Comparison of ENCODE assay signal across 11 cellular contexts in genomic region chr11:68381716-68382115, GRCh38.
A peak's percentile ranks its signal among the peaks of the same experiment; 100 is the strongest.
DNase-seq lines count a peak whose midpoint lies in the region; ATAC-seq and TF ChIP-seq lines count a peak whose summit lies in the region.
"Had no signal": no experiment of that assay in that cellular context is flagged by ENCODE, and none has a peak within 500 bp of the region (broad histone marks: within the 10 kb centered on the region; RNA-seq: fewer than 3 reads in every experiment).

No MANE protein-coding gene starts in this region.

- H3K27me3 Mint-ChIP-seq in activated T-helper 2 cell treated with anti-CD3 and anti-CD28 coated beads, Interferon-gamma antibody, Interleukin-2, Interleukin-4, amounts not matched to agents 10 μg/mL and 5 μg/mL and 100 μg/mL, durations not matched to agents 14 hours and 24 hours and 36 hours (ENCODE audit: low read depth) = peaks cover 2% of the 10 kb centered on the region
- H3K27me3 Mint-ChIP-seq: progenitor cell of endocrine pancreas had no signal

- H3K36me3 Mint-ChIP-seq in activated T-helper 2 cell treated with anti-CD3 and anti-CD28 coated beads, Interferon-gamma antibody, Interleukin-2, Interleukin-4, amounts not matched to agents 10 μg/mL and 5 μg/mL and 100 μg/mL, durations not matched to agents 14 hours and 24 hours and 36 hours (ENCODE audit: low read depth) = no peaks in the 10 kb centered on the region

- ATAC-seq in Right ventricle myocardium superior (ENCODE audit: poor library complexity) (peak; percentile 1), Right ventricle myocardium inferior (no peak), aorta (ENCODE audit: low FRiP score) (peak; percentile 4), HG02610 (IDR thresholded peaks at IDR 0.05; ENCODE audit: unreplicated experiment) (no peak)

- WGBS in esophagus muscularis mucosa = 0% methylated on average over 3 of the region's 4 CpGs
- WGBS in aorta, 2 donors = 3 to 6% methylated on average over 4 of the region's 4 CpGs

- no peak overlapping the region for H3K9ac ChIP-seq in parathyroid adenoma

- peaks cover 20% of the 10 kb centered on the region for H3K4me1 Mint-ChIP-seq in activated T-helper 2 cell treated with anti-CD3 and anti-CD28 coated beads, Interferon-gamma antibody, Interleukin-2, Interleukin-4, amounts not matched to agents 10 μg/mL and 5 μg/mL and 100 μg/mL, durations not matched to agents 14 hours and 24 hours and 36 hours (ENCODE audit: low read depth)

- no peak overlapping the region for H2AFZ ChIP-seq in parathyroid adenoma

- H3K27ac Mint-ChIP-seq in activated T-helper 2 cell treated with anti-CD3 and anti-CD28 coated beads, Interferon-gamma antibody, Interleukin-2, Interleukin-4, amounts not matched to agents 10 μg/mL and 5 μg/mL and 100 μg/mL, durations not matched to agents 14 hours and 24 hours and 36 hours = no peak overlapping the region

- DNase-seq in Right ventricle myocardium superior (no peak), Right ventricle myocardium inferior (ENCODE audit: missing footprints) (no peak), esophagus muscularis mucosa (ENCODE audit: extremely low spot score) (no peak), aorta (no peak), DMS 273 treated with DMSO at 0.1 percent for 48 hours (lab: John Stamatoyannopoulos, UW) (no peak)
- no peak for DNase-seq in activated T-helper 2 cell treated with anti-CD3 and anti-CD28 coated beads, Interferon-gamma antibody, Interleukin-2, Interleukin-4, amounts not matched to agents 10 μg/mL and 5 μg/mL and 100 μg/mL, durations not matched to agents 14 hours and 24 hours and 36 hours (ENCODE audit: low spot score)
- DNase-seq: effector CD8-positive, alpha-beta T cell; EL had no signal

- TF ChIP-seq CTCF in esophagus muscularis mucosa (IDR thresholded peaks at IDR 0.05) (no peak), parathyroid adenoma (IDR thresholded peaks at IDR 0.05) (no peak)

- TF ChIP-seq POLR2A in esophagus muscularis mucosa (IDR thresholded peaks at IDR 0.05; ENCODE audit: low read depth) = no peak

- no peak for TF ChIP-seq EP300 in esophagus muscularis mucosa (IDR thresholded peaks at IDR 0.05)

- intact Hi-C loops in Right ventricle myocardium superior (cut with DNase I) = loop anchor here (5.0 kb wide), 1 partner anchor 114 kb away; no protein-coding TSS in a partner anchor
- intact Hi-C loops in Right ventricle myocardium inferior (cut with DNase I) = loop anchor here (1.0 to 5.0 kb wide), 4 partner anchors 66 to 169 kb away; partner anchors contain the start of genes C11orf24 and KMT5B
- intact Hi-C loops in esophagus muscularis mucosa (cut with DNase I) = loop anchor here (2.0 to 5.0 kb wide), 2 partner anchors 67 to 84 kb away; no protein-coding TSS in a partner anchor
- intact Hi-C loops in aorta (cut with DNase I) = loop anchor here (2.0 to 5.0 kb wide), 5 partner anchors 67 to 169 kb away; partner anchors contain the start of genes KMT5B (in 1 of the 2) and LRP5 (in 1 of the 2)
- intact Hi-C loops in activated T-helper 2 cell treated with anti-CD3 and anti-CD28 coated beads, Interferon-gamma antibody, Interleukin-2, Interleukin-4, amounts not matched to agents 10 μg/mL and 5 μg/mL and 100 μg/mL, durations not matched to agents 14 hours and 24 hours and 36 hours (cut with micrococcal nuclease) = loop anchor here (5.0 kb wide), 1 partner anchor 69 kb away; the partner anchor contains the start of gene LRP5

- no peak overlapping the region for H3K4me3 Mint-ChIP-seq in activated T-helper 2 cell treated with anti-CD3 and anti-CD28 coated beads, Interferon-gamma antibody, Interleukin-2, Interleukin-4, amounts not matched to agents 10 μg/mL and 5 μg/mL and 100 μg/mL, durations not matched to agents 14 hours and 24 hours and 36 hours (ENCODE audit: low read depth)

- no peaks in the 10 kb centered on the region for H3K9me3 Mint-ChIP-seq in activated T-helper 2 cell treated with anti-CD3 and anti-CD28 coated beads, Interferon-gamma antibody, Interleukin-2, Interleukin-4, amounts not matched to agents 10 μg/mL and 5 μg/mL and 100 μg/mL, durations not matched to agents 14 hours and 24 hours and 36 hours

- H3K27me3 ChIP-seq in esophagus muscularis mucosa (no peaks in the 10 kb centered on the region), parathyroid adenoma (ENCODE audit: control insufficient read depth, insufficient read depth, low read length) (no peaks in the 10 kb centered on the region), aorta (ENCODE audit: control insufficient read depth in 1 of 2, insufficient read depth in 2 of 2, low read length in 1 of 2) (no peaks in the 10 kb centered on the region)

- H3K27ac ChIP-seq in esophagus muscularis mucosa (replicated peaks in 1 of 4) (peak overlapping the region; percentile 83 to 88 (median 85)), parathyroid adenoma (peak overlapping the region; percentile 19), aorta (ENCODE audit: low read depth in 1 of 2, low read length in 2 of 2) (peak overlapping the region; percentile 2 to 61)

- H3K36me3 ChIP-seq in esophagus muscularis mucosa = peaks cover 3 to 11% (median 9%) of the 10 kb centered on the region in 4 donors
- no peaks in the 10 kb centered on the region for H3K36me3 ChIP-seq in parathyroid adenoma (ENCODE audit: control insufficient read depth, insufficient read depth, low read length)
- H3K36me3 ChIP-seq in aorta (ENCODE audit: control insufficient read depth in 1 of 2, insufficient read depth in 2 of 2, low read length in 1 of 2) = peaks cover 0 to 3% of the 10 kb centered on the region in 2 donors

- no peaks in the 10 kb centered on the region for H3K9me3 ChIP-seq in esophagus muscularis mucosa
- no peaks in the 10 kb centered on the region for H3K9me3 ChIP-seq in parathyroid adenoma (ENCODE audit: control insufficient read depth, low read length)
- H3K9me3 ChIP-seq in aorta (ENCODE audit: control insufficient read depth, low read length) = no peaks in the 10 kb centered on the region

- H3K4me1 ChIP-seq in esophagus muscularis mucosa = peaks cover 65 to 83% (median 75%) of the 10 kb centered on the region in 4 donors
- H3K4me1 ChIP-seq in parathyroid adenoma = peaks cover 5% of the 10 kb centered on the region
- peaks cover 0 to 2% of the 10 kb centered on the region in 2 donors for H3K4me1 ChIP-seq in aorta (ENCODE audit: control insufficient read depth in 1 of 2, insufficient read depth in 2 of 2, low read length in 2 of 2)

- peaks cover 7% of the 10 kb centered on the region for H3K79me2 ChIP-seq in parathyroid adenoma

- H3K4me3 ChIP-seq in esophagus muscularis mucosa = peak overlapping the region in 3 of 4 donors; percentile 15 to 19 (median 18)
- no peak overlapping the region for H3K4me3 ChIP-seq in parathyroid adenoma (ENCODE audit: low read depth, low read length)
- H3K4me3 ChIP-seq in aorta (ENCODE audit: low read length in 2 of 2) = no peak overlapping the region

- no peak overlapping the region for H3K4me2 ChIP-seq in parathyroid adenoma (ENCODE audit: low read length)

Comparison
In these comparisons a context has a peak if more than half of its experiments do, and no peak if none do; other contexts are left out.
1. ATAC-seq: peak in Right ventricle myocardium superior (single experiment) and aorta (single experiment); none in Right ventricle myocardium inferior (single experiment) and HG02610 (single experiment).
2. H3K27ac ChIP-seq: peak in every context shown above with its lines; median percentile 85 in esophagus muscularis mucosa; 32 in aorta; 19 in parathyroid adenoma.
3. H3K4me3 ChIP-seq: peak in esophagus muscularis mucosa (3 of 4); none in parathyroid adenoma (single experiment) and aorta (0 of 2).